Comparison of ENCODE assay signal across 8 cellular contexts in genomic region chr4:94507708-94508107, GRCh38. TPM values are rescaled to one million over a fixed set of nuclear protein-coding genes. Genes with fewer than 3 reads are reported as not detected.
DNase-seq lines count a peak whose midpoint lies in the region; ATAC-seq, FAIRE-seq and TF ChIP-seq lines count a peak whose summit lies in the region.

No MANE protein-coding gene starts in this region.

- WGBS in endodermal cell (ENCODE audit: insufficient coverage in 1 of 2, insufficient read length in 1 of 2), 2 experiments = 94% methylated on average over 1 of the region's 1 CpG; no CpG with 5 or more reads in 1 of the 2 experiments

- in situ Hi-C loops in HAP-1 (cut with MboI; ENCODE audit: low sequenced_read_pairs) = no loop called here

- H3K27ac ChIP-seq in endodermal cell (ENCODE audit: low read depth, low read length) = no peak overlapping the region

- intact Hi-C loops in Caco-2 (cut with micrococcal nuclease; ENCODE audit: unreplicated experiment) = no loop called here

- H3K9ac ChIP-seq in endodermal cell (ENCODE audit: extremely low read depth, low read length, poor library complexity, severe bottlenecking) = no peak overlapping the region

- CTCF ChIA-PET in Caco-2 (lab: Charles Lee) = interaction anchor here (0.8 kb wide), 1 partner anchor 101 kb away, joined by 3 read pairs; no protein-coding TSS in a partner anchor

- no peaks in the 10 kb centered on the region for H3K27me3 Mint-ChIP-seq in Caco-2 (ENCODE audit: insufficient read depth, unreplicated experiment)
- H3K27me3 Mint-ChIP-seq in endodermal cell (ENCODE audit: insufficient read depth) = no peaks in the 10 kb centered on the region

- POLR2A ChIA-PET in Caco-2 (lab: Charles Lee) = no interaction called here

- H3K4me1 Mint-ChIP-seq in Caco-2 (ENCODE audit: low read depth, unreplicated experiment) (peaks cover 26% of the 10 kb centered on the region), endodermal cell (peaks cover 29% of the 10 kb centered on the region)

- H3K4me3 ChIP-seq in Caco-2 (ENCODE audit: low read depth, low read length) (no peak overlapping the region), endodermal cell (ENCODE audit: low read length) (no peak overlapping the region), HAP-1 (no peak overlapping the region)

- H3K4me1 ChIP-seq in Caco-2 (peaks cover 24% of the 10 kb centered on the region), endodermal cell (ENCODE audit: control insufficient read depth, insufficient read depth, low read length) (peaks cover 5% of the 10 kb centered on the region), HAP-1 (no peaks in the 10 kb centered on the region)

- H3K27me3 ChIP-seq in Caco-2 (replicated peaks; ENCODE audit: control insufficient read depth, insufficient read depth, low read length) = no peaks in the 10 kb centered on the region
- H3K27me3 ChIP-seq in endodermal cell (ENCODE audit: control insufficient read depth, insufficient read depth, low read length, poor library complexity, severe bottlenecking) = no peaks in the 10 kb centered on the region
- no peaks in the 10 kb centered on the region for H3K27me3 ChIP-seq in HAP-1 (ENCODE audit: low read depth)

- H3K4me3 Mint-ChIP-seq in Caco-2 (ENCODE audit: unreplicated experiment) (no peak overlapping the region), endodermal cell (no peak overlapping the region)

- no peak for FAIRE-seq in HTR-8/SVneo (lab: Jason Lieb, UNC)

- ATAC-seq in HG02571 (IDR thresholded peaks at IDR 0.05; ENCODE audit: unreplicated experiment) = no peak

- H3K9me3 Mint-ChIP-seq in Caco-2 (ENCODE audit: unreplicated experiment) (peaks cover 5% of the 10 kb centered on the region), endodermal cell (no peaks in the 10 kb centered on the region)

- no TSS peak for BruUV-seq in Caco-2 (replicated peaks; lab: Mats Ljungman, UMichigan)

- DNase-seq in Caco-2 (peak in 1 of 2 experiments; percentile 10), HTR-8/SVneo (ENCODE audit: insufficient read length, low spot score) (peak; percentile 18), endodermal cell (no peak), myocyte (ENCODE audit: low read depth) (peak; percentile 44), HAP-1 (ENCODE audit: low spot score in 2 of 2) (no peak), NCI-H2196 treated with DMSO at 0.1 percent for 48 hours (lab: John Stamatoyannopoulos, UW; ENCODE audit: unreplicated experiment) (no peak), activated gamma-delta T cell (lab: John Stamatoyannopoulos, UW) (no peak)

- no peak for TF ChIP-seq CTCF in Caco-2 (IDR thresholded peaks at IDR 0.05; ENCODE audit: insufficient read depth in 1 of 2, low read depth in 1 of 2, low read length in 1 of 2, severe bottlenecking in 1 of 2, unreplicated experiment in 1 of 2)
- TF ChIP-seq CTCF in endodermal cell (conservative IDR thresholded peaks at IDR 0.05) = no peak

- H3K36me3 Mint-ChIP-seq in Caco-2 (ENCODE audit: insufficient read depth, unreplicated experiment) (peaks cover 13% of the 10 kb centered on the region), endodermal cell (ENCODE audit: low read depth) (peaks cover 28% of the 10 kb centered on the region)

- H3K27ac Mint-ChIP-seq in Caco-2 (ENCODE audit: unreplicated experiment) (peak overlapping the region; percentile 50), endodermal cell (peak overlapping the region; percentile 38)

- H3K9me3 ChIP-seq in Caco-2 (no peaks in the 10 kb centered on the region), endodermal cell (ENCODE audit: control insufficient read depth, low read length) (no peaks in the 10 kb centered on the region), HAP-1 (no peaks in the 10 kb centered on the region)

- H3K36me3 ChIP-seq in Caco-2 (ENCODE audit: control insufficient read depth, insufficient read depth, low read length) = no peaks in the 10 kb centered on the region
- peaks cover 24% of the 10 kb centered on the region for H3K36me3 ChIP-seq in endodermal cell (ENCODE audit: control insufficient read depth, insufficient read depth, low read length)
- no peaks in the 10 kb centered on the region for H3K36me3 ChIP-seq in HAP-1 (replicated peaks)

RNA-seq across cellular contexts. Expression of gene PDLIM5, which starts 56.0 kb away (rescaled TPM):
- 106 and 116 TPM in 2 replicates for total RNA-seq in Caco-2 (2022)
- total RNA-seq in endodermal cell = 100 to 1,000 TPM in 1 of 2 donors, 10 to 100 TPM in 1; 91.0 to 149 TPM
- 59.0 TPM for polyA plus RNA-seq in endodermal cell (2013, experiment 1 of 2)
- 48.0 TPM for polyA plus RNA-seq in endodermal cell (2013, experiment 2 of 2)
- 122 and 170 TPM in 2 replicates for total RNA-seq in myocyte
- polyA plus RNA-seq in myocyte (2012) = 84.3 TPM

Comparison
In these comparisons a context has a peak if more than half of its experiments do, and no peak if none do; other contexts are left out.
1. DNase-seq: peak in HTR-8/SVneo (single experiment) and myocyte (single experiment); none in endodermal cell (single experiment), HAP-1 (0 of 2), NCI-H2196 treated with DMSO at 0.1 percent for 48 hours (single experiment) and activated gamma-delta T cell (single experiment).